ENCODE assay signal across 8 cellular contexts in the genomic region with DNA sequence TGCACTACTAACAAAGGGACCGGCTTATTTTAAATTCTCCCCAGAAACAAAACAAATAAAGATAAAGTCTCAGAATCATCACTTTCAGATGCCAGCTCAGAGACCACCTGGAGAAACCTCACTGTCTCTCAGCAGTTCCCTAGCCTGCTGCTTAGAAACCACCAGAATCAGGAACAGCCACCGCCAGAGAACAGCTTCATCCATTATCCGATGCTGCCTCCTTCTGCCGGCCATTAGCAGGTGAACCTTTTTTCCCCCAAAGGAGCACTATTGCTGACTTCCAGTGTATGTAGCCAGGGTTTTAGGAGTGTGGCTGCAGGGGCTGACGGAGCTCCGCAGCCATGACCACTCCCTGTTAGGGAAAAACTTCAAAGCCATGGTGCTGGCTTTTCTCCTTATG.
DNase-seq lines count a peak whose midpoint lies in the region; ATAC-seq, FAIRE-seq and TF ChIP-seq lines count a peak whose summit lies in the region.

No MANE protein-coding gene starts in this region.

- no peak for ATAC-seq in HG03097 (IDR thresholded peaks at IDR 0.05; ENCODE audit: low FRiP score, unreplicated experiment)
- no peak for ATAC-seq in HG02973 (IDR thresholded peaks at IDR 0.05; ENCODE audit: unreplicated experiment)

- DNase-seq in GM20000 (ENCODE audit: low spot score) (no peak), RCC 7860 (ENCODE audit: low spot score) (peak; percentile 37), fibroblast of pulmonary artery (ENCODE audit: low read depth) (peak; percentile 45), non-pigmented ciliary epithelial cell (ENCODE audit: low read depth) (peak; percentile 17), NK-92 (lab: John Stamatoyannopoulos, UW; ENCODE audit: unreplicated experiment) (no peak), NCI-H774 (lab: John Stamatoyannopoulos, UW) (no peak)

- FAIRE-seq in RCC 7860 (lab: Jason Lieb, UNC) = no peak

- peak; percentile 1 for TF ChIP-seq CTCF in GM20000 (IDR thresholded peaks at IDR 0.05; ENCODE audit: extremely low read depth, missing control alignments)
- peak; percentile 49 for TF ChIP-seq CTCF in fibroblast of pulmonary artery (IDR thresholded peaks at IDR 0.05; ENCODE audit: low read length, missing control alignments)

- H3K4me3 ChIP-seq in fibroblast of pulmonary artery (replicated peaks; ENCODE audit: low read depth, low read length) = no peak overlapping the region

Comparison
In these comparisons a context has a peak if more than half of its experiments do, and no peak if none do; other contexts are left out.
1. DNase-seq: peak in RCC 7860 (single experiment), fibroblast of pulmonary artery (single experiment) and non-pigmented ciliary epithelial cell (single experiment); none in GM20000 (single experiment), NK-92 (single experiment) and NCI-H774 (single experiment).